12 cellular contexts compared by ENCODE assay signal in the genomic region with DNA sequence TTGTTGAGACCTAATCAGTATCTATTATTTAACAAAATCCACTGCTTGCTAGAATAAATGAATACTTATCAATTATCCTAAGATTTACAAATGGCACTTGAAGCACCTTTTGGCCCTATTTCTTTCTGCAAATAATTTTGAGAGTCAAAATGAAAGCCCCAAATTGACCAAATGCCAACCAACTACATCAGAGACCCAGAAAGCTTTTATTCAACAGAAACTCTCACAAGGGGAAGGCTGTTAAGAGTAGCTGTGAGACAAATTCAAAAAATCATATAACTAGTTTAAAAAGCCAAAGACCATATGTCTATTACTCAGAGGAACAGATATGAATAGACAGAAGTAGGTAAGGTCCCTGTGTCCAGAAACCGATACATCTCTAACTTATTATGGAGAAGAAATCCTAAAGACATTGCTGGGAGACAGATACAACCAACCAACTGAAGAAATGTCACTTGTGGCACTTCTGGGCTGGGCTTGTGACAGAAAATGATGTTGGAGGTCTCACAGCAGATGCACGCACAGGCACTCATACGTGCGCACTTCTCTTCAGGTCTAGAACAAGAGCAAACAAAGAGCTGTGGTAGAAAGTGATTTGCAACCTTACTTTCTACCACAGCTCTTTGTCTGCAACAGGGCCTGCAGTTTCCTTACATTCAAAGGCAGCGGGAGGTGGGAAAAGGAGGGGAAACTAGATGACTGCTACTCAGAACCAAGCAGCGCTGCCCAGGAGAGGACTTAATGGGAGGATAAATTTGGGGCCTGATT. TPM values are rescaled to one million over a fixed set of nuclear protein-coding genes. Genes with fewer than 3 reads are reported as not detected.
DNase-seq lines count a peak whose midpoint lies in the region; ATAC-seq and TF ChIP-seq lines count a peak whose summit lies in the region.
"Had no signal": no experiment of that assay in that cellular context is flagged by ENCODE, and none has a peak within 500 bp of the region (broad histone marks: within the 10 kb centered on the region; RNA-seq: fewer than 3 reads in every experiment).

No MANE protein-coding gene starts in this region.

- peaks cover 79% of the 10 kb centered on the region for H3K4me1 ChIP-seq in BLaER1
- peaks cover 46% of the 10 kb centered on the region for H3K4me1 ChIP-seq in ectodermal cell (ENCODE audit: control insufficient read depth, insufficient read depth, low read length)
- H3K4me1 ChIP-seq in gastroesophageal sphincter, result peaks cover 0 to 16% (median 0%) of the 10 kb centered on the region in 3 donors

- no peak for TF ChIP-seq POLR2A in gastroesophageal sphincter (IDR thresholded peaks at IDR 0.05)

- DNase-seq in GOT3 (lab: John Stamatoyannopoulos, UW), result no peak
- no peak for DNase-seq in dermis blood vessel endothelial cell
- DNase-seq in NCI-H2227 treated with DMSO at 0.1 percent for 48 hours (lab: John Stamatoyannopoulos, UW), result no peak
- DNase-seq: amygdala, ovary had no signal

- ATAC-seq in GM19438 (IDR thresholded peaks at IDR 0.05; ENCODE audit: low read depth, unreplicated experiment), result peak; percentile 38
- no peak for ATAC-seq in gastroesophageal sphincter
- ATAC-seq: HepG2, left lobe of liver had no signal

- WGBS in ectodermal cell, 2 experiments, result 17 to 21% methylated on average over 6 of the region's 6 CpGs
- 82 to 92% methylated on average over 4 of the region's 6 CpGs for WGBS in gastroesophageal sphincter (ENCODE audit: low coverage in 1 of 2), 2 donors

- H3K9ac ChIP-seq in BLaER1, result no peak overlapping the region

- no peak for TF ChIP-seq CTCF in gastroesophageal sphincter (IDR thresholded peaks at IDR 0.05)

- peak overlapping the region in 2 of 4 donors; percentile 89 to 91 for H3K4me3 Mint-ChIP-seq in IgD-negative memory B cell

- peaks cover 47% of the 10 kb centered on the region for H4K20me1 ChIP-seq in BLaER1

- H3K4me1 Mint-ChIP-seq in IgD-negative memory B cell, result peaks cover 49 to 66% (median 64%) of the 10 kb centered on the region in 3 donors

- H3K4me2 ChIP-seq in BLaER1, result peak overlapping the region; percentile 81

- H3K9me3 ChIP-seq in BLaER1 (no peaks in the 10 kb centered on the region), ectodermal cell (ENCODE audit: control insufficient read depth, low read length) (no peaks in the 10 kb centered on the region), gastroesophageal sphincter (no peaks in the 10 kb centered on the region)
- H3K9me3 ChIP-seq: ovary had no signal

- H3K27me3 Mint-ChIP-seq in IgD-negative memory B cell, result no peaks in the 10 kb centered on the region

- H3K27me3 ChIP-seq in BLaER1, result no peaks in the 10 kb centered on the region
- no peaks in the 10 kb centered on the region for H3K27me3 ChIP-seq in ectodermal cell (ENCODE audit: control insufficient read depth, insufficient read depth, low read length, poor library complexity, severe bottlenecking)
- H3K27me3 ChIP-seq in gastroesophageal sphincter, result no peaks in the 10 kb centered on the region
- H3K27me3 ChIP-seq: ovary had no signal

- peak overlapping the region; percentile 77 to 97 (median 92) for H3K27ac Mint-ChIP-seq in IgD-negative memory B cell

- H3K27ac ChIP-seq in BLaER1 (no peak overlapping the region), ectodermal cell (ENCODE audit: insufficient read depth, low read depth, low read length, poor library complexity, severe bottlenecking) (peak overlapping the region; percentile 82), gastroesophageal sphincter (no peak overlapping the region)
- H3K27ac ChIP-seq: ovary had no signal

- H3K36me3 ChIP-seq in BLaER1 (no peaks in the 10 kb centered on the region), ectodermal cell (ENCODE audit: control insufficient read depth, insufficient read depth, low read length) (no peaks in the 10 kb centered on the region), gastroesophageal sphincter (peaks cover 0 to 12% of the 10 kb centered on the region in 2 donors)
- H3K36me3 ChIP-seq: ovary had no signal

- H3K4me3 ChIP-seq in BLaER1, result no peak overlapping the region
- H3K4me3 ChIP-seq in ectodermal cell (ENCODE audit: insufficient read depth, low read depth, low read length), result no peak overlapping the region
- no peak overlapping the region for H3K4me3 ChIP-seq in gastroesophageal sphincter
- H3K4me3 ChIP-seq: ovary had no signal

- peaks cover 0 to 1% (median 0%) of the 10 kb centered on the region in 3 donors for H3K9me3 Mint-ChIP-seq in IgD-negative memory B cell

- no peak for TF ChIP-seq EP300 in gastroesophageal sphincter (IDR thresholded peaks at IDR 0.05)

- peaks cover 2% of the 10 kb centered on the region for H3K36me3 Mint-ChIP-seq in IgD-negative memory B cell

RNA-seq across cellular contexts. Expression of a gene that starts 58.6 kb away (rescaled TPM):
- polyA plus RNA-seq in IgD-negative memory B cell, result 14.5 TPM
- polyA plus RNA-seq in ectodermal cell (2013, experiment 1 of 4), result 9.7 TPM
- 9.2 TPM for polyA plus RNA-seq in ectodermal cell (2013, experiment 2 of 4)
- 7.5 TPM for polyA plus RNA-seq in ectodermal cell (2013, experiment 3 of 4)
- 11.9 TPM for polyA plus RNA-seq in ectodermal cell (2013, experiment 4 of 4)
- total RNA-seq in gastroesophageal sphincter (1 to 10 TPM in 1 of 4 donors, under 1 TPM in 2, not detected in 1; 0.78 to 2.4 (median 0.89) TPM), dermis blood vessel endothelial cell (0.85 TPM in 1 of 2 replicates, not detected in the other)
